In the genomic region with DNA sequence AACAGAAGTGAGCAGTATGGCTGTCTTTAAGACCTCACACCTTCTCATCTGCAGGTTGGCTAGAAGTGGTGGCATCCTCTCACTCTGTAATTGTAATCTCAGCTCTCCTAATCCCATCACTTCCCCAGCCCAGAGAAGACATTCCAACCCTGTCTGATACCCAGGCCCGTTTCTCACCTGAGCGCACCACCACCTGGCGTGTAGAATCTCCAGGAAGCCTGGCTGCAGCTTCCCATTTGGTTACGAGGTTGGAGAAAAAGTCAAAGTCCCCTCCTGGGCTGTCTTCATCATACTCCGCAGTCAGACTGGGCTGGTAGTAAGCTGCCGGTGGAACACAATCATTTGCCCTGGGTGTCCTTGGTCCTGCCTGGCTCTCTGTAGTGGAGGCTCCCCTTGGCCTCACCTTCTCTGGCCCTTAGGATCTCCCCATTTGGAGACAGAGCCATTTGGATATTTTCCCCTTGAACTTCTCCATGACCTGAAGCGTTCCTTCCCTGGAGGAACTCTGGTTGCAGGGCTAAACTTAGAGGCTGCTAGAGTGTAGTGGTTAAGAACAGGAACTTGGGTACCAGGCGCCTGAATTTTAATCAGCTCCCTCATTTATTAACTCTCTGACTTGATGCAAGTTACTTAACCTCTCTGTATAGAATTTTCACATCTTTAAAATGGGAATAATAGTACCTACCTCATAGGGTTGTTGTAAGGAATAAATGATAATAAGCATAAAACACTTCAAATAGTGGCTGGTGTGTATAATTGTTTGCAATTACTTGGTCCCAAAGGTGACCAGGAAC, we compare ENCODE assay signal across 13 cellular contexts. TPM values are rescaled to one million over a fixed set of nuclear protein-coding genes. Genes with fewer than 3 reads are reported as not detected.
A peak's percentile ranks its signal among the peaks of the same experiment; 100 is the strongest.
DNase-seq lines count a peak whose midpoint lies in the region; ATAC-seq and TF ChIP-seq lines count a peak whose summit lies in the region.
"Had no signal": no experiment of that assay in that cellular context is flagged by ENCODE, and none has a peak within 500 bp of the region (broad histone marks: within the 10 kb centered on the region; RNA-seq: fewer than 3 reads in every experiment).

No MANE protein-coding gene starts in this region.

- H3K4me3 ChIP-seq in ACC112 (ENCODE audit: low read depth, low read length) = peak overlapping the region; percentile 88

- DNase-seq in HFFc6 (no peak), naive B cell (no peak), DMS153 treated with DMSO at 0.1 percent for 48 hours (lab: John Stamatoyannopoulos, UW; ENCODE audit: unreplicated experiment) (no peak)
- no peak for DNase-seq in activated naive CD8-positive, alpha-beta T cell treated with anti-CD3 and anti-CD28 coated beads for 36 hours
- DNase-seq: activated CD4-positive, alpha-beta T cell treated with anti-CD3 and anti-CD28 coated beads for 1 hour; cerebellar nuclear complex; DMS 273 treated with DMSO at 0.1 percent for 48 hours; heart left ventricle; NCI-H524 treated with DMSO at 0.1 percent for 48 hours had no signal

- peaks cover 19% of the 10 kb centered on the region for H3K4me1 ChIP-seq in ACC112 (ENCODE audit: control insufficient read depth, insufficient read depth, low read length, unreplicated experiment)

- H3K79me2 ChIP-seq in ACC112 (ENCODE audit: control insufficient read depth, insufficient read depth, low read length, unreplicated experiment) = peaks cover 14% of the 10 kb centered on the region

- no peak overlapping the region for H3K27ac ChIP-seq in ACC112 (ENCODE audit: low read depth, low read length)

- peaks cover 7% of the 10 kb centered on the region for H3K27me3 Mint-ChIP-seq in HFFc6 (ENCODE audit: insufficient read depth)
- no peaks in the 10 kb centered on the region for H3K27me3 Mint-ChIP-seq in activated naive CD8-positive, alpha-beta T cell treated with anti-CD3 and anti-CD28 coated beads for 36 hours
- H3K27me3 Mint-ChIP-seq in naive B cell = no peaks in the 10 kb centered on the region

- ATAC-seq in naive B cell (ENCODE audit: low read depth in 2 of 2) (no peak), HG02571 (IDR thresholded peaks at IDR 0.05; ENCODE audit: unreplicated experiment) (no peak), HG02798 (IDR thresholded peaks at IDR 0.05; ENCODE audit: poor library complexity, unreplicated experiment) (no peak), GM18517 (IDR thresholded peaks at IDR 0.05; ENCODE audit: unreplicated experiment) (no peak)
- ATAC-seq: heart left ventricle had no signal

- H3K36me3 Mint-ChIP-seq in HFFc6 (ENCODE audit: low read depth) (peaks cover 25% of the 10 kb centered on the region), naive B cell (peaks cover 0 to 12% of the 10 kb centered on the region in 2 donors)
- H3K36me3 Mint-ChIP-seq in activated naive CD8-positive, alpha-beta T cell treated with anti-CD3 and anti-CD28 coated beads for 36 hours = peaks cover 61% of the 10 kb centered on the region

- H3K27ac Mint-ChIP-seq in HFFc6 (peak overlapping the region; percentile 100), naive B cell (peak overlapping the region in 4 of 6 donors; percentile 39 to 99 (median 60))
- peak overlapping the region; percentile 99 for H3K27ac Mint-ChIP-seq in activated naive CD8-positive, alpha-beta T cell treated with anti-CD3 and anti-CD28 coated beads for 36 hours

- H3K36me3 ChIP-seq in ACC112 (ENCODE audit: insufficient read depth, low read length) = peaks cover 18% of the 10 kb centered on the region

- H3K4me1 Mint-ChIP-seq in HFFc6 (ENCODE audit: low read depth) (peaks cover 39% of the 10 kb centered on the region), naive B cell (peaks cover 49 to 68% (median 65%) of the 10 kb centered on the region in 3 donors)
- H3K4me1 Mint-ChIP-seq in activated naive CD8-positive, alpha-beta T cell treated with anti-CD3 and anti-CD28 coated beads for 36 hours = peaks cover 55% of the 10 kb centered on the region

- H3K4me3 Mint-ChIP-seq in HFFc6 (peak overlapping the region; percentile 94), naive B cell (peak overlapping the region in 7 of 8 donors; percentile 3 to 99 (median 96))
- H3K4me3 Mint-ChIP-seq in activated naive CD8-positive, alpha-beta T cell treated with anti-CD3 and anti-CD28 coated beads for 36 hours = peak overlapping the region; percentile 97

- no peaks in the 10 kb centered on the region for H3K27me3 ChIP-seq in ACC112 (ENCODE audit: insufficient read depth, low read length)
- H3K27me3 ChIP-seq: heart left ventricle had no signal

- no peak for TF ChIP-seq CTCF in HFFc6 (IDR thresholded peaks at IDR 0.05)

- H2AFZ ChIP-seq in ACC112 (ENCODE audit: low read length, unreplicated experiment) = no peak overlapping the region

- no peaks in the 10 kb centered on the region for H3K9me3 Mint-ChIP-seq in HFFc6
- H3K9me3 Mint-ChIP-seq in activated naive CD8-positive, alpha-beta T cell treated with anti-CD3 and anti-CD28 coated beads for 36 hours = no peaks in the 10 kb centered on the region
- H3K9me3 Mint-ChIP-seq in naive B cell = peaks cover 0 to 6% (median 4%) of the 10 kb centered on the region in 7 donors

RNA-seq across cellular contexts. Expression of gene SDR39U1, which starts 1.8 kb away (rescaled TPM):
- 10 to 100 TPM; 29.6 to 35.7 (median 31.6) TPM for total RNA-seq in HFFc6 (2021; fragmentation: NEBNext Ultra II Directional; extraction: Animal tissue kit (Norgen Biotek cat#: 25700))
- total RNA-seq in activated naive CD8-positive, alpha-beta T cell treated with anti-CD3 and anti-CD28 coated beads for 36 hours = 10 to 100 TPM; 57.8 to 59.0 TPM
- polyA plus RNA-seq in naive B cell (ENCODE audit: low read depth in 6 of 6) = 100 to 1,000 TPM in 2 of 6 donors, 10 to 100 TPM in 4; 79.5 to 106 (median 87.5) TPM

RNA-seq across cellular contexts. Expression of gene KHNYN, which starts 11.0 kb away (rescaled TPM):
- total RNA-seq in HFFc6 (2021; fragmentation: NEBNext Ultra II Directional; extraction: Animal tissue kit (Norgen Biotek cat#: 25700)) = 10 to 100 TPM; 25.4 to 29.2 (median 28.0) TPM
- total RNA-seq in activated naive CD8-positive, alpha-beta T cell treated with anti-CD3 and anti-CD28 coated beads for 36 hours = 10 to 100 TPM; 47.3 to 48.7 TPM
- polyA plus RNA-seq in naive B cell (ENCODE audit: low read depth in 6 of 6) = 10 to 100 TPM; 22.8 to 39.8 (median 24.0) TPM

RNA-seq across cellular contexts. Expression of gene CBLN3, which starts 11.3 kb away (rescaled TPM):
- 1 to 10 TPM; 3.3 to 5.0 (median 3.9) TPM for total RNA-seq in HFFc6 (2021; fragmentation: NEBNext Ultra II Directional; extraction: Animal tissue kit (Norgen Biotek cat#: 25700))
- total RNA-seq in activated naive CD8-positive, alpha-beta T cell treated with anti-CD3 and anti-CD28 coated beads for 36 hours = 1 to 10 TPM; 5.5 to 6.4 TPM
- 1 to 10 TPM in 5 of 6 donors, under 1 TPM in 1; 0.70 to 2.6 (median 2.1) TPM for polyA plus RNA-seq in naive B cell (ENCODE audit: low read depth in 6 of 6)

RNA-seq across cellular contexts. Expression of gene NYNRIN, which starts 42.0 kb away (rescaled TPM):
- 1 to 10 TPM; 3.9 to 6.3 (median 4.1) TPM for total RNA-seq in HFFc6 (2021; fragmentation: NEBNext Ultra II Directional; extraction: Animal tissue kit (Norgen Biotek cat#: 25700))
- under 1 TPM; 0.08 to 0.10 TPM for total RNA-seq in activated naive CD8-positive, alpha-beta T cell treated with anti-CD3 and anti-CD28 coated beads for 36 hours
- under 1 TPM in 2 of 6 donors, not detected in 4; 0.05 to 0.14 TPM for polyA plus RNA-seq in naive B cell (ENCODE audit: low read depth in 6 of 6)
